Comparison of ENCODE assay signal across 16 cellular contexts in genomic region chr18:29087616-29088246, GRCh38.
"Had no signal": no experiment of that assay in that cellular context is flagged by ENCODE, and none has a peak within 500 bp of the region (broad histone marks: within the 10 kb centered on the region; RNA-seq: fewer than 3 reads in every experiment).

No MANE protein-coding gene starts in this region.

- ATAC-seq: activated CD8-positive, alpha-beta memory T cell treated with anti-CD3 and anti-CD28 coated beads, Interleukin-2, amount 10 ng/mL, durations not matched to agents 7 days and 5 days; body of pancreas; lower lobe of right lung; WTC11 had no signal

- DNase-seq: activated CD4-positive, alpha-beta memory T cell treated with anti-CD3 and anti-CD28 coated beads, Interleukin-2, amount 10 ng/mL, durations not matched to agents 7 days and 5 days; activated CD4-positive, alpha-beta T cell treated with anti-CD3 and anti-CD28 coated beads for 48 hours; activated CD8-positive, alpha-beta memory T cell treated with anti-CD3 and anti-CD28 coated beads, Interleukin-2, amount 10 ng/mL, durations not matched to agents 7 days and 5 days; body of pancreas; foreskin fibroblast; glutamatergic neuron; hippocampal formation; lower lobe of right lung; nephron progenitor cell; occipital lobe; stimulated activated CD4-positive, alpha-beta T cell treated with anti-CD3 and anti-CD28 coated beads, Interleukin-12 subunit alpha, Interleukin-12 subunit beta, amount 100 ng/mL, for 4 hours; stimulated activated CD4-positive, alpha-beta T cell treated with anti-CD3 and anti-CD28 coated beads, Interleukin-1b, Interleukin-23, amount 100 ng/mL, for 48 hours; stimulated activated CD8-positive, alpha-beta memory T cell treated with anti-CD3 and anti-CD28 coated beads, Interleukin-4, amount 100 ng/mL, for 48 hours; stimulated activated naive CD4-positive, alpha-beta T cell had no signal

- H3K4me3 ChIP-seq: body of pancreas, lower lobe of right lung had no signal

- H3K4me1 ChIP-seq: body of pancreas, lower lobe of right lung had no signal

- H3K27me3 ChIP-seq: body of pancreas had no signal

- H3K27ac ChIP-seq: body of pancreas, lower lobe of right lung had no signal

- H3K27me3 Mint-ChIP-seq: activated CD4-positive, alpha-beta memory T cell treated with anti-CD3 and anti-CD28 coated beads, Interleukin-2, amount 10 ng/mL, durations not matched to agents 7 days and 5 days; activated CD8-positive, alpha-beta memory T cell treated with anti-CD3 and anti-CD28 coated beads, Interleukin-2, amount 10 ng/mL, durations not matched to agents 7 days and 5 days; activated naive CD8-positive, alpha-beta T cell had no signal

- H3K9me3 ChIP-seq: body of pancreas, lower lobe of right lung had no signal

- H3K36me3 ChIP-seq: lower lobe of right lung had no signal

- H3K4me3 Mint-ChIP-seq: activated CD4-positive, alpha-beta memory T cell treated with anti-CD3 and anti-CD28 coated beads, Interleukin-2, amount 10 ng/mL, durations not matched to agents 7 days and 5 days; activated CD8-positive, alpha-beta memory T cell treated with anti-CD3 and anti-CD28 coated beads, Interleukin-2, amount 10 ng/mL, durations not matched to agents 7 days and 5 days; activated naive CD8-positive, alpha-beta T cell; nephron progenitor cell; WTC11 had no signal

- H3K27ac Mint-ChIP-seq: activated CD4-positive, alpha-beta memory T cell treated with anti-CD3 and anti-CD28 coated beads, Interleukin-2, amount 10 ng/mL, durations not matched to agents 7 days and 5 days; activated CD8-positive, alpha-beta memory T cell treated with anti-CD3 and anti-CD28 coated beads, Interleukin-2, amount 10 ng/mL, durations not matched to agents 7 days and 5 days; activated naive CD8-positive, alpha-beta T cell; nephron progenitor cell; WTC11 had no signal

- H3K36me3 Mint-ChIP-seq: activated CD8-positive, alpha-beta memory T cell treated with anti-CD3 and anti-CD28 coated beads, Interleukin-2, amount 10 ng/mL, durations not matched to agents 7 days and 5 days; activated naive CD8-positive, alpha-beta T cell; WTC11 had no signal

- H3K9me3 Mint-ChIP-seq: nephron progenitor cell, WTC11 had no signal

- H3K4me1 Mint-ChIP-seq: activated CD4-positive, alpha-beta memory T cell treated with anti-CD3 and anti-CD28 coated beads, Interleukin-2, amount 10 ng/mL, durations not matched to agents 7 days and 5 days; activated CD8-positive, alpha-beta memory T cell treated with anti-CD3 and anti-CD28 coated beads, Interleukin-2, amount 10 ng/mL, durations not matched to agents 7 days and 5 days; nephron progenitor cell had no signal
